Comparison of ENCODE assay signal across 1 cellular context in genomic region chr15:80152896-80153876, GRCh38.
TF ChIP-seq lines count a peak whose summit lies in the region.

Gene FAH, plus strand, starts transcription at chr15:80152999. Its CDS starts 56 bp downstream, at chr15:80153055.

TF ChIP-seq in HepG2, 621 proteins besides CTCF, POLR2A, EP300 and RAD21 (continued from another document):
- TF ChIP-seq MXD1 (CRISPR knock-in tag; IDR thresholded peaks at IDR 0.05), result peak; percentile 83
- TF ChIP-seq ZNF746 (CRISPR knock-in tag; IDR thresholded peaks at IDR 0.05), result no peak
- TF ChIP-seq IKZF5 (CRISPR knock-in tag; IDR thresholded peaks at IDR 0.05), result no peak
- no peak for TF ChIP-seq ZNF180 (CRISPR knock-in tag; IDR thresholded peaks at IDR 0.05; ENCODE audit: borderline replicate concordance, low read depth)
- TF ChIP-seq CENPBD1 (CRISPR knock-in tag; IDR thresholded peaks at IDR 0.05; ENCODE audit: borderline replicate concordance, low read depth), result no peak
- TF ChIP-seq FOXK1 (CRISPR knock-in tag; IDR thresholded peaks at IDR 0.05; ENCODE audit: borderline replicate concordance, low read depth), result no peak
- TF ChIP-seq ZNF335 (CRISPR knock-in tag; IDR thresholded peaks at IDR 0.05), result no peak
- TF ChIP-seq ATF3 (CRISPR knock-in tag; IDR thresholded peaks at IDR 0.05), result no peak
- no peak for TF ChIP-seq ZNF850 (CRISPR knock-in tag; conservative IDR thresholded peaks at IDR 0.05)
- no peak for TF ChIP-seq ZNF768 (CRISPR knock-in tag; IDR thresholded peaks at IDR 0.05)
- peak; percentile 23; the same call in 1 of the 2 replicates for TF ChIP-seq ARID5B (CRISPR knock-in tag; IDR thresholded peaks at IDR 0.05)
- no peak for TF ChIP-seq KDM4B (CRISPR knock-in tag; IDR thresholded peaks at IDR 0.05)
- TF ChIP-seq BRF2 (CRISPR knock-in tag; IDR thresholded peaks at IDR 0.05), result no peak
- no peak for TF ChIP-seq ZNF720 (CRISPR knock-in tag; IDR thresholded peaks at IDR 0.05)
- peak; percentile 24; the same call in 1 of the 2 replicates for TF ChIP-seq ARNTL (CRISPR knock-in tag; IDR thresholded peaks at IDR 0.05)
- no peak for TF ChIP-seq NFE2 (CRISPR knock-in tag; IDR thresholded peaks at IDR 0.05)
